24 cellular contexts compared by ENCODE assay signal in genomic region chr10:119367841-119368549, GRCh38.
DNase-seq lines count a peak whose midpoint lies in the region; ATAC-seq, FAIRE-seq and TF ChIP-seq lines count a peak whose summit lies in the region.
"Had no signal": no experiment of that assay in that cellular context is flagged by ENCODE, and none has a peak within 500 bp of the region (broad histone marks: within the 10 kb centered on the region; RNA-seq: fewer than 3 reads in every experiment).

No MANE protein-coding gene starts in this region.

- ATAC-seq in natural killer cell treated with Interleukin-12 subunit alpha and Interleukin-12 subunit beta and Interleukin-15 and Interleukin-18, amount 100 ng/mL, for 72 hours = no peak
- no peak for ATAC-seq in GM21717 (IDR thresholded peaks at IDR 0.05; ENCODE audit: unreplicated experiment)
- ATAC-seq: HCT116 had no signal

- no peak overlapping the region for H2BK15ac ChIP-seq in neuronal stem cell (ENCODE audit: low read length)

- H3K9me3 Mint-ChIP-seq in natural killer cell treated with Interleukin-12 subunit alpha and Interleukin-12 subunit beta and Interleukin-15 and Interleukin-18, amount 100 ng/mL, for 72 hours = no peaks in the 10 kb centered on the region
- H3K9me3 Mint-ChIP-seq in nephron progenitor cell = no peaks in the 10 kb centered on the region
- H3K9me3 Mint-ChIP-seq: activated T-helper 1 cell treated with anti-CD3 and anti-CD28 coated beads, Interleukin-12 subunit alpha, Interleukin-12 subunit beta, Interleukin-2, Interleukin-4 antibody, amounts not matched to agents 30 ng/mL and 10 ng/mL and 1 ng/mL, durations not matched to agents 14 hours and 24 hours and 36 hours; CD4-positive, alpha-beta T cell; immature natural killer cell had no signal

- POLR2A ChIA-PET in endothelial cell of umbilical vein (lab: Charles Lee) = no interaction called here

- H3K27ac ChIP-seq in endothelial cell of umbilical vein (ENCODE audit: insufficient read depth, low read depth, low read length) (no peak overlapping the region), neuronal stem cell (replicated peaks; ENCODE audit: low read length) (no peak overlapping the region), transverse colon (peak overlapping the region in 3 of 4 donors; percentile 55 to 71 (median 69))
- H3K27ac ChIP-seq: hepatocyte had no signal

- no peaks in the 10 kb centered on the region for H3K27me3 ChIP-seq in endothelial cell of umbilical vein (ENCODE audit: control insufficient read depth in 2 of 2, insufficient read depth in 2 of 2, low read length in 2 of 2)
- H3K27me3 ChIP-seq in neuronal stem cell (ENCODE audit: control insufficient read depth in 3 of 3, insufficient read depth in 3 of 3, low read depth in 1 of 3, low read length in 3 of 3) = no peaks in the 10 kb centered on the region
- H3K27me3 ChIP-seq in transverse colon = no peaks in the 10 kb centered on the region
- H3K27me3 ChIP-seq: ascending aorta, hepatocyte had no signal

- no CpG with 5 or more reads among the region's 21 CpGs for WGBS in neuronal stem cell (ENCODE audit: extremely low coverage in 2 of 2, insufficient read length in 2 of 2, insufficient replicate concordance in 1 of 2), 2 donors
- 60 to 95% methylated on average over 1 to 21 of the region's 21 CpGs for WGBS in transverse colon (ENCODE audit: low coverage in 1 of 2), 2 donors

- H3K4me1 ChIP-seq in endothelial cell of umbilical vein (ENCODE audit: control insufficient read depth, extremely low read depth, insufficient read depth, low read length) = peaks cover 43% of the 10 kb centered on the region
- peaks cover 8 to 25% of the 10 kb centered on the region in 2 donors for H3K4me1 ChIP-seq in neuronal stem cell (ENCODE audit: control insufficient read depth in 2 of 2, insufficient read depth in 1 of 2, low read depth in 1 of 2, low read length in 2 of 2)
- H3K4me1 ChIP-seq in transverse colon = peaks cover 5 to 30% (median 13%) of the 10 kb centered on the region in 4 donors
- H3K4me1 ChIP-seq: prostate gland had no signal

- no TSS peak for BruUV-seq in endothelial cell of umbilical vein (replicated peaks; lab: Mats Ljungman, UMichigan)

- no peaks in the 10 kb centered on the region for H3K9me1 ChIP-seq in endothelial cell of umbilical vein (replicated peaks; ENCODE audit: control insufficient read depth, extremely low read depth, insufficient read depth, low read length)

- intact Hi-C loops in endothelial cell of umbilical vein (cut with micrococcal nuclease) = no loop called here
- intact Hi-C loops in transverse colon (cut with DNase I; ENCODE audit: low total_unique reads) = loop anchor here (5.0 kb wide), 1 partner anchor 1971 kb away; no protein-coding TSS in a partner anchor

- H2BK12ac ChIP-seq in neuronal stem cell (ENCODE audit: low read length) = no peak overlapping the region

- peak overlapping the region; percentile 11 for H3K18ac ChIP-seq in neuronal stem cell (ENCODE audit: low read length)

- no peak overlapping the region for H3K27ac Mint-ChIP-seq in natural killer cell treated with Interleukin-12 subunit alpha and Interleukin-12 subunit beta and Interleukin-15 and Interleukin-18, amount 100 ng/mL, for 72 hours
- no peak overlapping the region for H3K27ac Mint-ChIP-seq in nephron progenitor cell
- H3K27ac Mint-ChIP-seq: activated naive CD8-positive, alpha-beta T cell; activated T-helper 1 cell treated with anti-CD3 and anti-CD28 coated beads, Interleukin-12 subunit alpha, Interleukin-12 subunit beta, Interleukin-2, Interleukin-4 antibody, amounts not matched to agents 30 ng/mL and 10 ng/mL and 1 ng/mL, durations not matched to agents 14 hours and 24 hours and 36 hours; CD4-positive, alpha-beta T cell; immature natural killer cell had no signal

- H3K4me2 ChIP-seq in endothelial cell of umbilical vein (ENCODE audit: insufficient read depth, low read length) (no peak overlapping the region), neuronal stem cell (ENCODE audit: insufficient read depth, low read length, poor library complexity, severe bottlenecking) (no peak overlapping the region)
- H3K4me2 ChIP-seq: hepatocyte had no signal

- H3K9me3 ChIP-seq in endothelial cell of umbilical vein (replicated peaks; ENCODE audit: control insufficient read depth, insufficient read depth, low read length) (no peaks in the 10 kb centered on the region), neuronal stem cell (replicated peaks in 1 of 2; ENCODE audit: control insufficient read depth in 2 of 2, insufficient read depth in 1 of 2, low read depth in 1 of 2, low read length in 2 of 2) (peaks cover 0 to 2% of the 10 kb centered on the region in 2 donors), transverse colon (no peaks in the 10 kb centered on the region)
- H3K9me3 ChIP-seq: ascending aorta, prostate gland had no signal

- CTCF ChIA-PET in endothelial cell of umbilical vein (lab: Charles Lee) = interaction anchor here (1.6 to 2.4 kb wide), 3 partner anchors 32 to 169 kb away, joined by 4 to 8 read pairs (median 6); no protein-coding TSS in a partner anchor

- TF ChIP-seq CTCF in endothelial cell of umbilical vein (IDR thresholded peaks at IDR 0.05; ENCODE audit: extremely low read depth in 1 of 2, insufficient read depth in 1 of 2, low read depth in 1 of 2, low read length in 2 of 2) (no peak), transverse colon (IDR thresholded peaks at IDR 0.05) (no peak), nephron progenitor cell (IDR thresholded peaks at IDR 0.05) (no peak)

- H4K20me1 ChIP-seq in endothelial cell of umbilical vein (replicated peaks; ENCODE audit: control insufficient read depth, extremely low read depth, insufficient read depth, low read length) = no peaks in the 10 kb centered on the region

- H3K14ac ChIP-seq in neuronal stem cell (ENCODE audit: low read length) = no peak overlapping the region

- H3K9ac ChIP-seq in endothelial cell of umbilical vein (replicated peaks; ENCODE audit: extremely low read depth, insufficient read depth, low read length) (no peak overlapping the region), neuronal stem cell (ENCODE audit: low read depth, low read length, poor library complexity) (no peak overlapping the region)

- H3K27me3 Mint-ChIP-seq in natural killer cell treated with Interleukin-12 subunit alpha and Interleukin-12 subunit beta and Interleukin-15 and Interleukin-18, amount 100 ng/mL, for 72 hours = peaks cover 0 to 5% of the 10 kb centered on the region in 2 donors
- H3K27me3 Mint-ChIP-seq in nephron progenitor cell (ENCODE audit: low read depth, poor library complexity) = peaks cover 3% of the 10 kb centered on the region
- H3K27me3 Mint-ChIP-seq: activated naive CD8-positive, alpha-beta T cell; CD4-positive, alpha-beta T cell had no signal

- no peak overlapping the region for H3K4ac ChIP-seq in neuronal stem cell (ENCODE audit: low read length)

- H3K36me3 Mint-ChIP-seq in natural killer cell treated with Interleukin-12 subunit alpha and Interleukin-12 subunit beta and Interleukin-15 and Interleukin-18, amount 100 ng/mL, for 72 hours = no peaks in the 10 kb centered on the region
- H3K36me3 Mint-ChIP-seq in nephron progenitor cell (ENCODE audit: low read depth) = no peaks in the 10 kb centered on the region
- H3K36me3 Mint-ChIP-seq: activated naive CD8-positive, alpha-beta T cell had no signal

- H2AFZ ChIP-seq in endothelial cell of umbilical vein (ENCODE audit: low read depth, low read length) = no peak overlapping the region
- no peak overlapping the region for H2AFZ ChIP-seq in neuronal stem cell (ENCODE audit: low read length)
- H2AFZ ChIP-seq: hepatocyte had no signal

- dilution Hi-C loops in endothelial cell of umbilical vein (cut with MboI; ENCODE audit: extremely low pct_ligation_motif_present, low sequenced_read_pairs) = no loop called here

- no peaks in the 10 kb centered on the region for H3K79me2 ChIP-seq in endothelial cell of umbilical vein (ENCODE audit: control insufficient read depth, insufficient read depth, low read length)

- no peak overlapping the region for H3K4me3 Mint-ChIP-seq in natural killer cell treated with Interleukin-12 subunit alpha and Interleukin-12 subunit beta and Interleukin-15 and Interleukin-18, amount 100 ng/mL, for 72 hours
- H3K4me3 Mint-ChIP-seq in nephron progenitor cell = no peak overlapping the region
- H3K4me3 Mint-ChIP-seq: activated naive CD8-positive, alpha-beta T cell; activated T-helper 1 cell treated with anti-CD3 and anti-CD28 coated beads, Interleukin-12 subunit alpha, Interleukin-12 subunit beta, Interleukin-2, Interleukin-4 antibody, amounts not matched to agents 30 ng/mL and 10 ng/mL and 1 ng/mL, durations not matched to agents 14 hours and 24 hours and 36 hours; CD4-positive, alpha-beta T cell had no signal

- H3K4me1 Mint-ChIP-seq in natural killer cell treated with Interleukin-12 subunit alpha and Interleukin-12 subunit beta and Interleukin-15 and Interleukin-18, amount 100 ng/mL, for 72 hours (ENCODE audit: low read depth in 2 of 2) = peaks cover 27 to 32% of the 10 kb centered on the region in 2 donors
- H3K4me1 Mint-ChIP-seq in nephron progenitor cell = peaks cover 78% of the 10 kb centered on the region

- TF ChIP-seq EP300 in transverse colon (IDR thresholded peaks at IDR 0.05; ENCODE audit: low read depth) = no peak

- no peak overlapping the region for H3K23ac ChIP-seq in neuronal stem cell (ENCODE audit: low read depth, low read length, poor library complexity)

- H3K4me3 ChIP-seq in endothelial cell of umbilical vein (replicated peaks in 1 of 3; ENCODE audit: insufficient read depth in 1 of 3, low read depth in 1 of 3, low read length in 3 of 3) = no peak overlapping the region
- no peak overlapping the region for H3K4me3 ChIP-seq in neuronal stem cell (ENCODE audit: low read length in 2 of 2)
- H3K4me3 ChIP-seq in transverse colon = no peak overlapping the region
- H3K4me3 ChIP-seq: hepatocyte, prostate gland, skin epidermis had no signal

- FAIRE-seq in endothelial cell of umbilical vein (lab: Jason Lieb, UNC) = peak; percentile 47
- FAIRE-seq: GM19239 had no signal

- TF ChIP-seq POLR2A in endothelial cell of umbilical vein (IDR thresholded peaks at IDR 0.05; ENCODE audit: low read depth, low read length) (no peak), transverse colon (IDR thresholded peaks at IDR 0.05) (no peak)

- peak overlapping the region; percentile 73 for H2AK5ac ChIP-seq in neuronal stem cell (ENCODE audit: low read depth, low read length)

- DNase-seq in NAMALWA (ENCODE audit: low spot score) (peak; percentile 45), endothelial cell of umbilical vein (ENCODE audit: low read depth, low spot score) (peak; percentile 31), neuronal stem cell (ENCODE audit: low spot score) (no peak), transverse colon (no peak), nephron progenitor cell (no peak)
- DNase-seq in natural killer cell treated with Interleukin-12 subunit alpha and Interleukin-12 subunit beta and Interleukin-15 and Interleukin-18, amount 100 ng/mL, for 72 hours (ENCODE audit: low spot score) = no peak
- DNase-seq: activated CD4-positive, alpha-beta T cell treated with anti-CD3 and anti-CD28 coated beads, Interleukin-2, amount 50 U/mL, for 1 hour; CD4-positive, alpha-beta T cell; central memory CD4-positive, alpha-beta T cell; immature natural killer cell; NCI-H1105; NCI-H2029; NCI-H345; SHP77; stimulated activated CD4-positive, alpha-beta T cell treated with anti-CD3 and anti-CD28 coated beads, Interleukin-2, amount 100 ng/mL, for 24 hours had no signal

- peak overlapping the region; percentile 7 for H2BK5ac ChIP-seq in neuronal stem cell (ENCODE audit: low read length)

- in situ Hi-C loops in transverse colon (cut with MboI; ENCODE audit: low pct_ligation_motif_present in 1 of 4, low pct_unique_long_range_greater_than_20kb in 1 of 4, low sequenced_read_pairs in 3 of 4) = no loop called here

- H4K8ac ChIP-seq in neuronal stem cell (ENCODE audit: low read depth, low read length) = no peak overlapping the region

- no peaks in the 10 kb centered on the region for H3K79me1 ChIP-seq in neuronal stem cell (ENCODE audit: low read depth, low read length)

- H2BK120ac ChIP-seq in neuronal stem cell (ENCODE audit: low read depth, low read length) = peak overlapping the region; percentile 53

- H3K36me3 ChIP-seq in endothelial cell of umbilical vein (ENCODE audit: control insufficient read depth in 2 of 2, extremely low read depth in 1 of 2, insufficient read depth in 2 of 2, low read length in 2 of 2) = peaks cover 0 to 3% of the 10 kb centered on the region in 2 experiments
- H3K36me3 ChIP-seq in neuronal stem cell (replicated peaks in 1 of 2; ENCODE audit: control insufficient read depth in 2 of 2, insufficient read depth in 2 of 2, low read length in 2 of 2) = no peaks in the 10 kb centered on the region
- no peaks in the 10 kb centered on the region for H3K36me3 ChIP-seq in transverse colon
- H3K36me3 ChIP-seq: ascending aorta, prostate gland had no signal

- peak overlapping the region; percentile 17 for H4K91ac ChIP-seq in neuronal stem cell (ENCODE audit: low read depth, low read length, poor library complexity)

Comparison
In these comparisons a context has a peak if more than half of its experiments do, and no peak if none do; other contexts are left out.
1. DNase-seq: peak in NAMALWA (single experiment) and endothelial cell of umbilical vein (single experiment); none in neuronal stem cell (single experiment), transverse colon (single experiment), natural killer cell treated with Interleukin-12 subunit alpha and Interleukin-12 subunit beta and Interleukin-15 and Interleukin-18, amount 100 ng/mL, for 72 hours (single experiment) and nephron progenitor cell (single experiment).
2. H3K27ac ChIP-seq: peak in transverse colon (3 of 4); none in endothelial cell of umbilical vein (single experiment) and neuronal stem cell (single experiment).